19 cellular contexts compared by ENCODE assay signal in genomic region chr1:8747879-8748825, GRCh38.
"Had no signal": no experiment of that assay in that cellular context is flagged by ENCODE, and none has a peak within 500 bp of the region (broad histone marks: within the 10 kb centered on the region; RNA-seq: fewer than 3 reads in every experiment).

No MANE protein-coding gene starts in this region.

- ATAC-seq: activated CD4-positive, alpha-beta T cell treated with anti-CD3 and anti-CD28 coated beads for 36 hours; natural killer cell treated with Interleukin-12 subunit alpha and Interleukin-12 subunit beta and Interleukin-15 and Interleukin-18, amount 100 ng/mL, for 72 hours; WTC11 had no signal

- H3K27ac ChIP-seq: esophagus squamous epithelium, neutrophil, tibial nerve, vagina had no signal

- H3K27me3 ChIP-seq: esophagus squamous epithelium, neutrophil, tibial nerve, vagina had no signal

- H3K9me3 ChIP-seq: esophagus squamous epithelium, neutrophil, tibial nerve, vagina had no signal

- H3K4me3 ChIP-seq: esophagus squamous epithelium, lung, tibial nerve, vagina had no signal

- H3K4me1 ChIP-seq: esophagus squamous epithelium, vagina had no signal

- DNase-seq: activated CD4-positive, alpha-beta T cell treated with anti-CD3 and anti-CD28 coated beads for 36 hours; activated CD4-positive, alpha-beta T cell treated with anti-CD3 and anti-CD28 coated beads, Interleukin-2, amount 50 U/mL, for 48 hours; activated gamma-delta T cell treated with Interleukin-2 at 50 U/mL for 16 hours; activated naive CD8-positive, alpha-beta T cell treated with anti-CD3 and anti-CD28 coated beads, Interleukin-2, amount 10 ng/mL, durations not matched to agents 7 days and 5 days; activated T-cell treated with anti-CD3 and anti-CD28 coated beads for 4 hours; anterior cingulate cortex; effector CD8-positive, alpha-beta T cell; esophagus squamous epithelium; retina; stimulated activated naive CD4-positive, alpha-beta T cell treated with Interleukin-2 at 50 U/mL for 16 hours had no signal

- FAIRE-seq: endothelial cell of umbilical vein, islet of Langerhans, TTC549 had no signal

- H3K36me3 ChIP-seq: esophagus squamous epithelium, neutrophil, tibial nerve, vagina had no signal
